ENCODE assay signal across 8 cellular contexts in the genomic region with DNA sequence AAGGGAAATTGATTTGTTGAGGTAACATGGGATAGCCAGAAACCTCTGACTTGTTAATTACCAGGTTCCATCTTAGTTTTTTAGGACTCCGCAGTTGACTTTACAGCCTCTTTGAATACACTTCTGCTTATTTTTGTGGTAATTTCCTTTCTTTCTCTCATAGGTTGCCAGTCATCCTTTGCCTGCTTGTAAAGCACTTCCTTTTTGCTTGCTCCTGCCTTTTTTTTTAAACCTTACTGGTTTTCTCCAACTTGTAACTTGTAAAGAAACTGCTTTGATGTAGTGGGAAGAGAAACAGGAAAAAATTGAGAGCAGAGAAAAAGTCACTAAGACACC. TPM values are rescaled to one million over a fixed set of nuclear protein-coding genes. Genes with fewer than 3 reads are reported as not detected.
DNase-seq lines count a peak whose midpoint lies in the region; ATAC-seq and TF ChIP-seq lines count a peak whose summit lies in the region.

No MANE protein-coding gene starts in this region.

- no peak for ATAC-seq in sciatic nerve

- no peak overlapping the region for H3K27ac ChIP-seq in hepatocyte
- H3K27ac ChIP-seq in suprapubic skin: no peak overlapping the region

- peak overlapping the region; percentile 78 for H3K4me2 ChIP-seq in hepatocyte

- H2AFZ ChIP-seq in hepatocyte: no peak overlapping the region

- H3K9me3 ChIP-seq in hepatocyte (ENCODE audit: low read depth) (no peaks in the 10 kb centered on the region), suprapubic skin (no peaks in the 10 kb centered on the region)

- no peaks in the 10 kb centered on the region for H3K9me2 ChIP-seq in hepatocyte (replicated peaks; ENCODE audit: insufficient read depth)

- H3K4me1 Mint-ChIP-seq in activated naive CD4-positive, alpha-beta T cell treated with anti-CD3 and anti-CD28 coated beads for 36 hours (ENCODE audit: low read depth): peaks cover 41% of the 10 kb centered on the region
- peaks cover 54% of the 10 kb centered on the region for H3K4me1 Mint-ChIP-seq in T-helper 1 cell treated with Interleukin-12 subunit alpha and Interleukin-12 subunit beta and Interleukin-4 antibody, amounts not matched to agents 30 μg/mL and 1 μg/mL, for 36 hours (ENCODE audit: low read depth)

- no peaks in the 10 kb centered on the region for H3K27me3 Mint-ChIP-seq in activated naive CD4-positive, alpha-beta T cell treated with anti-CD3 and anti-CD28 coated beads for 36 hours (ENCODE audit: low read depth)
- H3K27me3 Mint-ChIP-seq in T-helper 1 cell treated with Interleukin-12 subunit alpha and Interleukin-12 subunit beta and Interleukin-4 antibody, amounts not matched to agents 30 μg/mL and 1 μg/mL, for 36 hours (ENCODE audit: low read depth): no peaks in the 10 kb centered on the region

- no peak for TF ChIP-seq POLR2A in suprapubic skin (IDR thresholded peaks at IDR 0.05)

- CTCF ChIA-PET in activated naive CD4-positive, alpha-beta T cell treated with anti-CD3 and anti-CD28 coated beads for 36 hours (lab: Charles Lee): no interaction called here

- H3K4me1 ChIP-seq in hepatocyte (ENCODE audit: insufficient read depth): peaks cover 5% of the 10 kb centered on the region
- H3K4me1 ChIP-seq in suprapubic skin: peaks cover 39% of the 10 kb centered on the region

- H3K27me3 ChIP-seq in hepatocyte (no peaks in the 10 kb centered on the region), suprapubic skin (no peaks in the 10 kb centered on the region)

- H4K20me1 ChIP-seq in hepatocyte (ENCODE audit: insufficient read depth, poor library complexity, severe bottlenecking): peaks cover 50% of the 10 kb centered on the region

- H3K36me3 ChIP-seq in hepatocyte (replicated peaks; ENCODE audit: insufficient read depth, low read depth): no peaks in the 10 kb centered on the region
- H3K36me3 ChIP-seq in suprapubic skin: no peaks in the 10 kb centered on the region

- H3K4me3 ChIP-seq in hepatocyte (no peak overlapping the region), suprapubic skin (peak overlapping the region; percentile 70)

- WGBS in hepatocyte (ENCODE audit: low lambda C conversion rate, missing lambda C conversion rate): 89% methylated on average over 1 of the region's 1 CpG
- 70% methylated on average over 1 of the region's 1 CpG for WGBS in suprapubic skin

- peaks cover 44% of the 10 kb centered on the region for H3K36me3 Mint-ChIP-seq in activated naive CD4-positive, alpha-beta T cell treated with anti-CD3 and anti-CD28 coated beads for 36 hours (ENCODE audit: low read depth)
- peaks cover 41% of the 10 kb centered on the region for H3K36me3 Mint-ChIP-seq in T-helper 1 cell treated with Interleukin-12 subunit alpha and Interleukin-12 subunit beta and Interleukin-4 antibody, amounts not matched to agents 30 μg/mL and 1 μg/mL, for 36 hours (ENCODE audit: low read depth)

- no peak for DNase-seq in activated naive CD4-positive, alpha-beta T cell treated with anti-CD3 and anti-CD28 coated beads for 36 hours
- no peak for DNase-seq in activated naive CD4-positive, alpha-beta T cell (lab: John Stamatoyannopoulos, UW)
- DNase-seq in hepatocyte (ENCODE audit: low spot score): no peak
- DNase-seq in suprapubic skin (ENCODE audit: low spot score in 2 of 2): no peak
- no peak for DNase-seq in NCI-H2227 treated with DMSO at 0.1 percent for 48 hours (lab: John Stamatoyannopoulos, UW)
- DNase-seq in sciatic nerve (ENCODE audit: low spot score): no peak
- no peak for DNase-seq in amniotic stem cell (lab: John Stamatoyannopoulos, UW)

- TF ChIP-seq EP300 in suprapubic skin (IDR thresholded peaks at IDR 0.05): no peak

- TF ChIP-seq CTCF in hepatocyte (IDR thresholded peaks at IDR 0.05; ENCODE audit: poor library complexity): no peak
- TF ChIP-seq CTCF in suprapubic skin (IDR thresholded peaks at IDR 0.05): no peak

- H3K79me2 ChIP-seq in hepatocyte: peaks cover 67% of the 10 kb centered on the region

- intact Hi-C loops in activated naive CD4-positive, alpha-beta T cell treated with anti-CD3 and anti-CD28 coated beads for 36 hours (cut with micrococcal nuclease): loop anchor here (5.0 to 10.0 kb wide), 4 partner anchors 836 to 1158 kb away; no protein-coding TSS in a partner anchor
- intact Hi-C loops in sciatic nerve (cut with DNase I): no loop called here

- peak overlapping the region; percentile 92 for H3K27ac Mint-ChIP-seq in activated naive CD4-positive, alpha-beta T cell treated with anti-CD3 and anti-CD28 coated beads for 36 hours
- H3K27ac Mint-ChIP-seq in T-helper 1 cell treated with Interleukin-12 subunit alpha and Interleukin-12 subunit beta and Interleukin-4 antibody, amounts not matched to agents 30 μg/mL and 1 μg/mL, for 36 hours: peak overlapping the region; percentile 87

- peaks cover 4% of the 10 kb centered on the region for H3K9me3 Mint-ChIP-seq in activated naive CD4-positive, alpha-beta T cell treated with anti-CD3 and anti-CD28 coated beads for 36 hours
- H3K9me3 Mint-ChIP-seq in T-helper 1 cell treated with Interleukin-12 subunit alpha and Interleukin-12 subunit beta and Interleukin-4 antibody, amounts not matched to agents 30 μg/mL and 1 μg/mL, for 36 hours: no peaks in the 10 kb centered on the region

- H3K4me3 Mint-ChIP-seq in activated naive CD4-positive, alpha-beta T cell treated with anti-CD3 and anti-CD28 coated beads for 36 hours: peak overlapping the region; percentile 95
- peak overlapping the region; percentile 92 for H3K4me3 Mint-ChIP-seq in T-helper 1 cell treated with Interleukin-12 subunit alpha and Interleukin-12 subunit beta and Interleukin-4 antibody, amounts not matched to agents 30 μg/mL and 1 μg/mL, for 36 hours

RNA-seq across cellular contexts. Expression of a gene that starts 2.6 kb away (rescaled TPM):
- 100 to 1,000 TPM; 744 to 766 TPM for total RNA-seq in activated naive CD4-positive, alpha-beta T cell treated with anti-CD3 and anti-CD28 coated beads for 36 hours
- total RNA-seq in hepatocyte (236 and 255 TPM in 2 replicates), suprapubic skin (100 to 1,000 TPM; 147 to 193 (median 170) TPM), sciatic nerve (194 TPM)
- 279 and 283 TPM in 2 replicates for polyA plus RNA-seq in hepatocyte

RNA-seq across cellular contexts. Expression of a gene that starts 32.8 kb away (rescaled TPM):
- 10 to 100 TPM; 25.9 to 27.2 TPM for total RNA-seq in activated naive CD4-positive, alpha-beta T cell treated with anti-CD3 and anti-CD28 coated beads for 36 hours
- total RNA-seq in hepatocyte (20.0 and 23.0 TPM in 2 replicates), suprapubic skin (10 to 100 TPM in 2 of 4 donors, 1 to 10 TPM in 2; 8.9 to 14.2 (median 10.7) TPM), sciatic nerve (20.3 TPM)
- polyA plus RNA-seq in hepatocyte: 12.0 and 13.5 TPM in 2 replicates
